In genomic region chr2:74528600-74529356, GRCh38 we compare ENCODE assay signal across 8 cellular contexts. TPM values are rescaled to one million over a fixed set of nuclear protein-coding genes. Genes with fewer than 3 reads are reported as not detected.
DNase-seq lines count a peak whose midpoint lies in the region; ATAC-seq and TF ChIP-seq lines count a peak whose summit lies in the region.

No MANE protein-coding gene starts in this region.

- peaks cover 24% of the 10 kb centered on the region for H3K36me3 ChIP-seq in H7 (replicated peaks; ENCODE audit: control insufficient read depth, insufficient read depth, low read length)
- H3K36me3 ChIP-seq in NT2/D1 (ENCODE audit: insufficient read depth, insufficient read length, low read length) = peaks cover 68% of the 10 kb centered on the region

- H3K27me3 ChIP-seq in H7 (ENCODE audit: control insufficient read depth, insufficient read depth, low read length) = peaks cover 5% of the 10 kb centered on the region; the same call in 1 of the 2 replicates
- H3K27me3 ChIP-seq in NT2/D1 (ENCODE audit: insufficient read depth, insufficient read length) = no peaks in the 10 kb centered on the region

- no peaks in the 10 kb centered on the region for H3K4me1 ChIP-seq in NT2/D1 (ENCODE audit: insufficient read depth, insufficient read length)

- no peaks in the 10 kb centered on the region for H3K9me3 ChIP-seq in NT2/D1 (ENCODE audit: insufficient read depth, low read length)

- H3K9ac ChIP-seq in NT2/D1 (ENCODE audit: insufficient read length, low read depth) = peak overlapping the region; percentile 100

- no peaks in the 10 kb centered on the region for H3K27me3 Mint-ChIP-seq in effector memory CD8-positive, alpha-beta T cell
- no peaks in the 10 kb centered on the region for H3K27me3 Mint-ChIP-seq in nephron (ENCODE audit: low read depth)

- no peak for ATAC-seq in effector memory CD8-positive, alpha-beta T cell (replicated peaks)

- peaks cover 42% of the 10 kb centered on the region for H3K36me3 Mint-ChIP-seq in effector memory CD8-positive, alpha-beta T cell (ENCODE audit: insufficient read depth)
- H3K36me3 Mint-ChIP-seq in nephron (ENCODE audit: low read depth) = peaks cover 31% of the 10 kb centered on the region

- no peaks in the 10 kb centered on the region for H3K9me3 Mint-ChIP-seq in effector memory CD8-positive, alpha-beta T cell
- no peaks in the 10 kb centered on the region for H3K9me3 Mint-ChIP-seq in nephron

- H3K4me1 Mint-ChIP-seq in effector memory CD8-positive, alpha-beta T cell (ENCODE audit: low read depth in 2 of 2) = peaks cover 27 to 39% of the 10 kb centered on the region in 2 donors
- peaks cover 25% of the 10 kb centered on the region for H3K4me1 Mint-ChIP-seq in nephron

- H3K4me3 ChIP-seq in H7 (ENCODE audit: insufficient read depth, low read depth, low read length) = peak overlapping the region; percentile 99
- peak overlapping the region; percentile 99 for H3K4me3 ChIP-seq in NT2/D1 (ENCODE audit: insufficient read length, low read depth)

- H3K4me3 Mint-ChIP-seq in effector memory CD8-positive, alpha-beta T cell = peak overlapping the region; percentile 86 to 95
- peak overlapping the region; percentile 97 to 99 (median 99) for H3K4me3 Mint-ChIP-seq in nephron

- TF ChIP-seq CTCF in GM10266 (IDR thresholded peaks at IDR 0.05; ENCODE audit: control insufficient read depth, insufficient read depth, low read depth, missing control alignments) = peak; percentile 33
- TF ChIP-seq CTCF in nephron (IDR thresholded peaks at IDR 0.05; ENCODE audit: unreplicated experiment in 3 of 3) = no peak

- H3K27ac Mint-ChIP-seq in effector memory CD8-positive, alpha-beta T cell = peak overlapping the region; percentile 92 to 98
- H3K27ac Mint-ChIP-seq in nephron = peak overlapping the region; percentile 82 to 96 (median 88)

- DNase-seq in GM10266 (ENCODE audit: extremely low spot score) (no peak), H7 (no peak), NT2/D1 (ENCODE audit: low read depth, low spot score) (no peak), SW 1271 (lab: John Stamatoyannopoulos, UW) (no peak), SW480 (ENCODE audit: low spot score) (no peak), cerebellar cortex (ENCODE audit: low spot score) (no peak)
- DNase-seq in effector memory CD8-positive, alpha-beta T cell = no peak

RNA-seq across cellular contexts. Expression of gene AUP1, which starts 0.7 kb away (rescaled TPM):
- total RNA-seq in H7 (2014; rRNA removed; shearing (Covaris generic)) = 99.5 and 105 TPM in 2 replicates

RNA-seq across cellular contexts. Expression of gene HTRA2, which starts 1.0 kb away (rescaled TPM):
- 27.0 and 39.6 TPM in 2 replicates for total RNA-seq in H7 (2014; rRNA removed; shearing (Covaris generic))

RNA-seq across cellular contexts. Expression of gene DQX1, which starts 2.7 kb away (rescaled TPM):
- 0.10 and 0.78 TPM in 2 replicates for total RNA-seq in H7 (2014; rRNA removed; shearing (Covaris generic))

RNA-seq across cellular contexts. Expression of gene TLX2, which starts 14.5 kb away (rescaled TPM):
- total RNA-seq in H7 (2014; rRNA removed; shearing (Covaris generic)) = not detected in 2 replicates

RNA-seq across cellular contexts. Expression of gene PCGF1, which starts 21.3 kb away (rescaled TPM):
- total RNA-seq in H7 (2014; rRNA removed; shearing (Covaris generic)) = 12.4 and 15.1 TPM in 2 replicates
